In genomic region chr10:129553928-129554327, GRCh38 we compare ENCODE assay signal across 27 cellular contexts.
"Had no signal": no experiment of that assay in that cellular context is flagged by ENCODE, and none has a peak within 500 bp of the region (broad histone marks: within the 10 kb centered on the region; RNA-seq: fewer than 3 reads in every experiment).

No MANE protein-coding gene starts in this region.

- H3K9me3 ChIP-seq: adrenal gland, body of pancreas, colonic mucosa had no signal

- H3K27ac ChIP-seq: adrenal gland, body of pancreas, colonic mucosa had no signal

- H3K4me3 ChIP-seq: adrenal gland, body of pancreas, colonic mucosa had no signal

- ATAC-seq: activated CD4-positive, alpha-beta T cell treated with anti-CD3 and anti-CD28 coated beads for 36 hours; activated CD8-positive, alpha-beta memory T cell treated with anti-CD3 and anti-CD28 coated beads, Interleukin-2, amount 10 ng/mL, durations not matched to agents 7 days and 5 days; activated CD8-positive, alpha-beta T cell treated with anti-CD3 and anti-CD28 coated beads, Interleukin-2, amount 10 ng/mL, durations not matched to agents 7 days and 5 days; activated naive CD8-positive, alpha-beta T cell treated with anti-CD3 and anti-CD28 coated beads, Interleukin-2, amount 50 U/mL, for 24 hours; body of pancreas; esophagus mucosa; T-helper 17 cell had no signal

- H3K27me3 ChIP-seq: adrenal gland, body of pancreas, colonic mucosa had no signal

- H3K4me1 ChIP-seq: adrenal gland, body of pancreas, colonic mucosa had no signal

- DNase-seq: activated CD4-positive, alpha-beta memory T cell treated with anti-CD3 and anti-CD28 coated beads for 36 hours; activated CD4-positive, alpha-beta T cell treated with anti-CD3 and anti-CD28 coated beads for 36 hours; activated CD4-positive, alpha-beta T cell treated with anti-CD3 and anti-CD28 coated beads, Interleukin-2, amount 10 ng/mL, durations not matched to agents 24 days and 14 days; activated CD4-positive, CD25-positive, alpha-beta regulatory T cell; activated CD4-positive, CD25-positive, alpha-beta regulatory T cell treated with anti-CD3 and anti-CD28 coated beads, Interleukin-2, amount 50 U/mL, for 72 hours; activated CD8-positive, alpha-beta memory T cell treated with anti-CD3 and anti-CD28 coated beads, Interleukin-2, amount 10 ng/mL, durations not matched to agents 7 days and 5 days; activated CD8-positive, alpha-beta memory T cell treated with anti-CD3 and anti-CD28 coated beads, Interleukin-2, amount 50 U/mL, for 4 hours; activated CD8-positive, alpha-beta T cell treated with anti-CD3 and anti-CD28 coated beads, Interleukin-2, amount 10 ng/mL, durations not matched to agents 7 days and 5 days; activated effector memory CD4-positive, alpha-beta T cell treated with anti-CD3 and anti-CD28 coated beads, Interleukin-2, amount 50 U/mL, for 16 hours; activated naive CD4-positive, alpha-beta T cell treated with anti-CD3 and anti-CD28 coated beads for 36 hours; activated naive CD8-positive, alpha-beta T cell treated with anti-CD3 and anti-CD28 coated beads for 36 hours; activated naive CD8-positive, alpha-beta T cell treated with anti-CD3 and anti-CD28 coated beads, Interleukin-2, amount 50 U/mL, for 24 hours; activated T-cell treated with anti-CD3 and anti-CD28 coated beads, Interleukin-2, amount 50 U/mL, for 1 hour; activated T-cell treated with anti-CD3 and anti-CD28 coated beads, Interleukin-2, amount 50 U/mL, for 48 hours; adrenal gland; amygdala; aorta; body of pancreas; caudate nucleus; cerebellar nuclear complex; colonic mucosa; effector CD8-positive, alpha-beta T cell; foreskin fibroblast; T-helper 1 cell; T-helper 17 cell; T1000 had no signal

- H3K36me3 ChIP-seq: adrenal gland, colonic mucosa had no signal
